1 cellular context compared by ENCODE assay signal in the genomic region with DNA sequence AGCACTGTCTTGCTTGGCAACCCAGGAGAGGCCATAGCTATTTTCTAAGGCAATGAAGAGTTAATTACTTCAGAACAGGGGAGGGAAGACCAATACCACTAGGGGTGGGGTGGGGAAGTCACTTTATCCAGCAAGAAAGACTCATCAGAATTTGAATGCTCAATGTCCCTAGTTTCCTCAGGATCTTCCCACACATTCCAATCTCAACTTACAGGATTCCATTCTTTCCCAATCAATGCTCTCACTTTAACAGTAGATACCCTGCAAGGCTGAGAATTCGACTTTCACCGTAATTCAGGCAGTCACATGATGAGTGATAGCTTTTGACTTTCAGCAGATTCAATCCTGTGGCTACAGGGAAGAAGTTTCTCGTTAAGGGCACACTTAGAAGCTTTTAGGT.
TF ChIP-seq lines count a peak whose summit lies in the region.

No MANE protein-coding gene starts in this region.

TF ChIP-seq in H1, 55 proteins besides CTCF, POLR2A, EP300 and RAD21:
- TF ChIP-seq, protein P1, sequence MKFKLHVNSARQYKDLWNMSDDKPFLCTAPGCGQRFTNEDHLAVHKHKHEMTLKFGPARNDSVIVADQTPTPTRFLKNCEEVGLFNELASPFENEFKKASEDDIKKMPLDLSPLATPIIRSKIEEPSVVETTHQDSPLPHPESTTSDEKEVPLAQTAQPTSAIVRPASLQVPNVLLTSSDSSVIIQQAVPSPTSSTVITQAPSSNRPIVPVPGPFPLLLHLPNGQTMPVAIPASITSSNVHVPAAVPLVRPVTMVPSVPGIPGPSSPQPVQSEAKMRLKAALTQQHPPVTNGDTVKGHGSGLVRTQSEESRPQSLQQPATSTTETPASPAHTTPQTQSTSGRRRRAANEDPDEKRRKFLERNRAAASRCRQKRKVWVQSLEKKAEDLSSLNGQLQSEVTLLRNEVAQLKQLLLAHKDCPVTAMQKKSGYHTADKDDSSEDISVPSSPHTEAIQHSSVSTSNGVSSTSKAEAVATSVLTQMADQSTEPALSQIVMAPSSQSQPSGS (IDR thresholded peaks at IDR 0.05; ENCODE audit: low read length): no peak
- TF ChIP-seq GTF2F1 (IDR thresholded peaks at IDR 0.05; ENCODE audit: borderline replicate concordance, low read depth, low read length) (no peak), JUND (IDR thresholded peaks at IDR 0.05; ENCODE audit: low read length) (0 out of 2 replicates have a peak, but pooled peaks have one; percentile 26), SUZ12 (IDR thresholded peaks at IDR 0.05; ENCODE audit: low read length) (no peak), TEAD4 (IDR thresholded peaks at IDR 0.05; ENCODE audit: low read depth, low read length) (peak; percentile 86), KDM4A (IDR thresholded peaks at IDR 0.05; ENCODE audit: low read depth, low read length, severe bottlenecking) (no peak), YY1 (IDR thresholded peaks at IDR 0.05; ENCODE audit: low read depth, low read length) (0 out of 2 replicates have a peak, but pooled peaks have one; percentile 7), CHD1 (IDR thresholded peaks at IDR 0.05; ENCODE audit: low read depth, low read length) (no peak), NANOG (IDR thresholded peaks at IDR 0.05; ENCODE audit: insufficient read depth, low read depth, low read length, poor library complexity, severe bottlenecking) (peak; percentile 68), SP1 (IDR thresholded peaks at IDR 0.05; ENCODE audit: low read depth, low read length) (peak; percentile 62; the same call in 1 of the 2 replicates), FOSL1 (IDR thresholded peaks at IDR 0.05; ENCODE audit: insufficient read depth, low read depth, low read length) (no peak), CEBPB (IDR thresholded peaks at IDR 0.05; ENCODE audit: low read depth, low read length) (peak; percentile 84), SP2 (IDR thresholded peaks at IDR 0.05; ENCODE audit: low read length) (no peak)
- TF ChIP-seq, protein P2, sequence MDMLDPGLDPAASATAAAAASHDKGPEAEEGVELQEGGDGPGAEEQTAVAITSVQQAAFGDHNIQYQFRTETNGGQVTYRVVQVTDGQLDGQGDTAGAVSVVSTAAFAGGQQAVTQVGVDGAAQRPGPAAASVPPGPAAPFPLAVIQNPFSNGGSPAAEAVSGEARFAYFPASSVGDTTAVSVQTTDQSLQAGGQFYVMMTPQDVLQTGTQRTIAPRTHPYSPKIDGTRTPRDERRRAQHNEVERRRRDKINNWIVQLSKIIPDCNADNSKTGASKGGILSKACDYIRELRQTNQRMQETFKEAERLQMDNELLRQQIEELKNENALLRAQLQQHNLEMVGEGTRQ (IDR thresholded peaks at IDR 0.05; ENCODE audit: low read length): peak; percentile 74
- TF ChIP-seq, protein P3, sequence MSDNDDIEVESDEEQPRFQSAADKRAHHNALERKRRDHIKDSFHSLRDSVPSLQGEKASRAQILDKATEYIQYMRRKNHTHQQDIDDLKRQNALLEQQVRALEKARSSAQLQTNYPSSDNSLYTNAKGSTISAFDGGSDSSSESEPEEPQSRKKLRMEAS (IDR thresholded peaks at IDR 0.05): no peak
